14 cellular contexts compared by ENCODE assay signal in the genomic region with DNA sequence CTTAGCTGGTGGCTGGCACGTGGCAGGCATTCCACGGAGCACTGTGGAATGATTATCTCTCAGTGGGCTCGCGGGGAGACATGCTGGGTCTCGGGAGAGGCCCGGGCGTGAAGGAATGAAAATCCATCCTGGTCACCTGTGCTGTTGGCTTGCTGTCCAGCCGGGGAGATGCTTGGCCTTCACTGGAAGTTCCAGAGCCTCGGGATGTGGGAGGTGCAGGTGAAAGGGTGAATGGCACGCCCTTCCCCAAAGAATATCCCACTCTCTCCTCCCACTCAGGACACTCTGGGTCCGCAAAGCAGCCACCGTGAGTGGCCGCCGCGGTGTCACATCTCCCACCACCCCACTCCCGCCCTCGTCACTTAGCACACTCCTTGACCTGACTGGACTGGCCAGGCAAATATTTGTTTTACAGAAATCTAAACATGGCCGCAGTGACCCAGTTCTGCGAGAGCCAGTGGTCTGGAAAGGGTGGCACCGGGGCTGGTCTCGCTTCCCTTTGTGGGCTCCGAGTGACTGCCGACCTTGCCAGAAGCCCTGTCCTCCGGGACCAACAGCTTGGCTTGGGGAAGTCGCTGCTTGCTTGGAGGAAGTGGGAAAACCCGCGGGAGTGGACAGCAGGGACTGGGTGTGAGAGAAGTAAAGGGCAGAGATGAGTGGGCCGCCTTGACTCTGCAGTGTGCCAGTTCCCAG. TPM values are rescaled to one million over a fixed set of nuclear protein-coding genes. Genes with fewer than 3 reads are reported as not detected.
DNase-seq lines count a peak whose midpoint lies in the region; ATAC-seq, FAIRE-seq and TF ChIP-seq lines count a peak whose summit lies in the region.
"Had no signal": no experiment of that assay in that cellular context is flagged by ENCODE, and none has a peak within 500 bp of the region (broad histone marks: within the 10 kb centered on the region; RNA-seq: fewer than 3 reads in every experiment).

No MANE protein-coding gene starts in this region.

- WGBS in HepG2 (ENCODE audit: low lambda C conversion rate) = 17% methylated on average over 23 of the region's 28 CpGs
- 30 to 55% (median 48%) methylated on average over 18 to 28 of the region's 28 CpGs for WGBS in stomach, 5 donors

- DNase-seq in LNCaP clone FGC (ENCODE audit: low read depth) = peak; percentile 33
- DNase-seq in brain microvascular endothelial cell = no peak
- DNase-seq in HepG2 (ENCODE audit: low spot score) = peak; percentile 80
- DNase-seq in stomach = peak; percentile 90
- no peak for DNase-seq in ecto neural progenitor cell (ENCODE audit: low spot score)
- DNase-seq in COLO668 (lab: John Stamatoyannopoulos, UW; ENCODE audit: unreplicated experiment) = no peak
- DNase-seq in activated CD8-positive, alpha-beta T cell treated with anti-CD3 and anti-CD28 coated beads for 36 hours = no peak
- DNase-seq in GM12891 (ENCODE audit: insufficient read length, low spot score) = no peak
- DNase-seq: activated CD8-positive, alpha-beta memory T cell treated with anti-CD3 and anti-CD28 coated beads for 24 hours; Karpas-422; NCI-H1436; NCI-H2227 treated with DMSO at 0.1 percent for 48 hours had no signal

- TF ChIP-seq CTCF in LNCaP clone FGC (IDR thresholded peaks at IDR 0.05; ENCODE audit: control insufficient read depth, extremely low read depth, insufficient read depth) (no peak), brain microvascular endothelial cell (IDR thresholded peaks at IDR 0.05; ENCODE audit: low read depth, low read length, missing control alignments) (no peak), HepG2 (CRISPR knock-in tag; IDR thresholded peaks at IDR 0.05) (peak; percentile 6; the same call in 1 of the 2 replicates), stomach (IDR thresholded peaks at IDR 0.05) (no peak)
- no peak for TF ChIP-seq CTCF in activated CD8-positive, alpha-beta T cell treated with anti-CD3 and anti-CD28 coated beads for 36 hours (IDR thresholded peaks at IDR 0.05)

- H3K79me2 ChIP-seq in HepG2 (ENCODE audit: insufficient read depth, low read length) = peaks cover 6% of the 10 kb centered on the region

- POLR2A ChIA-PET in HepG2 (lab: Yijun Ruan, JAX) = interaction anchor here (1.2 kb wide), 1 partner anchor 76 kb away, joined by 4 read pairs; a partner anchor contains a TSS
- POLR2A ChIA-PET in activated CD8-positive, alpha-beta T cell treated with anti-CD3 and anti-CD28 coated beads for 36 hours (lab: Charles Lee) = no interaction called here

- in situ Hi-C loops in brain microvascular endothelial cell (cut with HindIII; ENCODE audit: low pct_ligation_motif_present, low sequenced_read_pairs) = no loop called here
- in situ Hi-C loops in HepG2 (cut with HindIII; ENCODE audit: extremely low pct_ligation_motif_present, low pct_unique_long_range_greater_than_20kb) = no loop called here

- H3K4me2 ChIP-seq in HepG2 (ENCODE audit: low read depth, low read length) = peak overlapping the region; percentile 54

- TF ChIP-seq POLR2A in HepG2 (IDR thresholded peaks at IDR 0.05; ENCODE audit: insufficient read depth in 1 of 2, low read depth in 2 of 2, low read length in 2 of 2) = no peak
- TF ChIP-seq POLR2A in stomach (IDR thresholded peaks at IDR 0.05) = no peak
- TF ChIP-seq POLR2A in GM12891 (IDR thresholded peaks at IDR 0.05; ENCODE audit: low read depth, low read length) = no peak

- H3K27me3 Mint-ChIP-seq in activated CD8-positive, alpha-beta T cell treated with anti-CD3 and anti-CD28 coated beads for 36 hours = no peaks in the 10 kb centered on the region

- H3K4me1 ChIP-seq in HepG2 (ENCODE audit: insufficient read depth, low read length) = peaks cover 48% of the 10 kb centered on the region
- H3K4me1 ChIP-seq in stomach = peaks cover 35 to 72% (median 61%) of the 10 kb centered on the region in 4 donors

- peaks cover 26% of the 10 kb centered on the region for H3K36me3 Mint-ChIP-seq in activated CD8-positive, alpha-beta T cell treated with anti-CD3 and anti-CD28 coated beads for 36 hours (ENCODE audit: low read depth)

- TF ChIP-seq EP300 in HepG2 (IDR thresholded peaks at IDR 0.05; ENCODE audit: low read depth in 2 of 2, low read length in 2 of 2) (peak in 1 of 2 experiments; percentile 72; a peak in 2 of 4 replicates), HepG2 (CRISPR knock-in tag; IDR thresholded peaks at IDR 0.05; ENCODE audit: borderline replicate concordance) (no peak), stomach (IDR thresholded peaks at IDR 0.05) (no peak)

- H3K9me3 ChIP-seq in HepG2 (ENCODE audit: low read length) = no peaks in the 10 kb centered on the region
- H3K9me3 ChIP-seq in stomach = no peaks in the 10 kb centered on the region

- no peak overlapping the region for H3K27ac Mint-ChIP-seq in activated CD8-positive, alpha-beta T cell treated with anti-CD3 and anti-CD28 coated beads for 36 hours

- H3K36me3 ChIP-seq in brain microvascular endothelial cell (replicated peaks) = peaks cover 66% of the 10 kb centered on the region
- H3K36me3 ChIP-seq in HepG2 (replicated peaks in 1 of 2; ENCODE audit: control insufficient read depth in 1 of 2, insufficient read depth in 2 of 2, low read length in 2 of 2) = peaks cover 24 to 54% of the 10 kb centered on the region in 2 experiments
- peaks cover 53 to 97% (median 92%) of the 10 kb centered on the region in 4 donors for H3K36me3 ChIP-seq in stomach

- peak; percentile 84 for ATAC-seq in HepG2
- ATAC-seq in activated CD8-positive, alpha-beta T cell treated with anti-CD3 and anti-CD28 coated beads for 36 hours = no peak

- peak overlapping the region; percentile 26; the same call in 1 of the 2 replicates for H3K9ac ChIP-seq in HepG2 (ENCODE audit: insufficient read depth, low read depth, low read length)

- peaks cover 6% of the 10 kb centered on the region; the same call in 1 of the 2 replicates for H4K20me1 ChIP-seq in HepG2 (ENCODE audit: insufficient read depth, low read length)

- no peaks in the 10 kb centered on the region for H3K27me3 ChIP-seq in brain microvascular endothelial cell (replicated peaks)
- H3K27me3 ChIP-seq in HepG2 (ENCODE audit: control insufficient read depth in 1 of 2, insufficient read depth in 2 of 2, low read length in 2 of 2) = no peaks in the 10 kb centered on the region
- H3K27me3 ChIP-seq in stomach = no peaks in the 10 kb centered on the region

- intact Hi-C loops in HepG2 (cut with micrococcal nuclease; ENCODE audit: unreplicated experiment) (no loop called here), stomach (cut with DNase I; ENCODE audit: low total_unique reads) (no loop called here)
- intact Hi-C loops in activated CD8-positive, alpha-beta T cell treated with anti-CD3 and anti-CD28 coated beads for 36 hours (cut with micrococcal nuclease) = no loop called here

- H3K27ac ChIP-seq in brain microvascular endothelial cell (peak overlapping the region; percentile 92), HepG2 (ENCODE audit: extremely low read length, insufficient read depth, low read length) (peak overlapping the region; percentile 60), stomach (peak overlapping the region; percentile 85 to 89 (median 86))

- peaks cover 5% of the 10 kb centered on the region for H3K4me1 Mint-ChIP-seq in activated CD8-positive, alpha-beta T cell treated with anti-CD3 and anti-CD28 coated beads for 36 hours (ENCODE audit: low read depth)

- CTCF ChIA-PET in HepG2 (lab: Yijun Ruan, JAX; ENCODE audit: low intra/inter-chr PET ratio, low total read pairs) = no interaction called here
- CTCF ChIA-PET in activated CD8-positive, alpha-beta T cell treated with anti-CD3 and anti-CD28 coated beads for 36 hours (lab: Charles Lee) = no interaction called here

- H3K9me3 Mint-ChIP-seq in activated CD8-positive, alpha-beta T cell treated with anti-CD3 and anti-CD28 coated beads for 36 hours = no peaks in the 10 kb centered on the region

- H3K4me3 ChIP-seq in LNCaP clone FGC (ENCODE audit: low read depth, low read length) (peak overlapping the region; percentile 14; the same call in 1 of the 2 replicates), brain microvascular endothelial cell (ENCODE audit: low read depth, low read length) (no peak overlapping the region), HepG2 (replicated peaks in 1 of 3; ENCODE audit: insufficient read depth in 1 of 3, low read depth in 2 of 3, low read length in 3 of 3) (peak overlapping the region in 2 of 3 experiments; percentile 10 to 42; a peak in 2 of 6 replicates), stomach (no peak overlapping the region)

- 0 out of 2 replicates have a peak, but pooled peaks have one; percentile 3 for TF ChIP-seq RAD21 in HepG2 (CRISPR knock-in tag; IDR thresholded peaks at IDR 0.05)

- no peak overlapping the region for H3K4me3 Mint-ChIP-seq in activated CD8-positive, alpha-beta T cell treated with anti-CD3 and anti-CD28 coated beads for 36 hours

- FAIRE-seq in HepG2 (lab: Jason Lieb, UNC) = peak; percentile 81
- FAIRE-seq in GM12891 (lab: Jason Lieb, UNC) = no peak
- FAIRE-seq: colon, TTC549 had no signal

- BruUV-seq in HepG2 (replicated peaks; lab: Mats Ljungman, UMichigan) = no TSS peak

- H2AFZ ChIP-seq in HepG2 (ENCODE audit: low read length) = no peak overlapping the region

RNA-seq across cellular contexts. Expression of a gene that starts 8.0 kb away (rescaled TPM):
- 25.8 and 26.6 TPM in 2 replicates for total RNA-seq in HepG2 (2016; rRNA removed; fragmentation: Illumina TruSeq; extraction: Trizol)
- 21.9 and 23.0 TPM in 2 replicates for total RNA-seq in HepG2 (2016; cell fraction: cytosol; rRNA removed; fragmentation: Illumina TruSeq; extraction: Trizol; ENCODE audit: low read depth)
- total RNA-seq in HepG2 (2016; cell fraction: insoluble cytoplasmic fraction; rRNA removed; fragmentation: Illumina TruSeq; extraction: Trizol) = 19.7 and 28.0 TPM in 2 replicates
- total RNA-seq in HepG2 (2016; cell fraction: membrane; rRNA removed; fragmentation: Illumina TruSeq; extraction: Trizol) = 28.4 and 28.6 TPM in 2 replicates
- total RNA-seq in HepG2 (2016; cell fraction: nucleus; rRNA removed; fragmentation: Illumina TruSeq; extraction: Trizol) = 19.7 and 23.4 TPM in 2 replicates
- 8.4 and 9.4 TPM in 2 replicates for polyA plus RNA-seq in HepG2 (2011; rRNA removed)
- polyA plus RNA-seq in HepG2 (2011; cell fraction: cytosol; rRNA removed) = 5.3 and 7.0 TPM in 2 replicates
- polyA plus RNA-seq in HepG2 (2011; cell fraction: nucleus; rRNA removed) = 33.2 and 42.2 TPM in 2 replicates
- 14.9 and 17.3 TPM in 2 replicates for polyA plus RNA-seq in HepG2 (2012)
- 11.8 and 12.3 TPM in 2 replicates for polyA plus RNA-seq in HepG2 (2016; cell fraction: cytosol; fragmentation: Illumina TruSeq; extraction: Trizol; ENCODE audit: low read depth)
- polyA plus RNA-seq in HepG2 (2016; cell fraction: insoluble cytoplasmic fraction; fragmentation: Illumina TruSeq; extraction: Trizol; ENCODE audit: low read depth) = 26.8 and 38.6 TPM in 2 replicates
- polyA plus RNA-seq in HepG2 (2016; cell fraction: membrane; fragmentation: Illumina TruSeq; extraction: Trizol; ENCODE audit: low read depth) = 22.3 and 23.5 TPM in 2 replicates
- polyA plus RNA-seq in HepG2 (2016; cell fraction: nucleus; fragmentation: Illumina TruSeq; extraction: Trizol; ENCODE audit: insufficient read depth, low read depth) = 52.8 and 55.7 TPM in 2 replicates
- polyA minus RNA-seq in HepG2 (2011; rRNA and poly(A)+ RNA removed; ENCODE audit: low replicate concordance) = 26.0 and 29.3 TPM in 2 replicates
- polyA minus RNA-seq in HepG2 (2011; cell fraction: cytosol; rRNA and poly(A)+ RNA removed) = 10.0 and 10.8 TPM in 2 replicates
- polyA minus RNA-seq in HepG2 (2011; cell fraction: nucleus; rRNA and poly(A)+ RNA removed) = 25.8 and 26.7 TPM in 2 replicates
- total RNA-seq in stomach = 100 to 1,000 TPM in 2 of 5 donors, 10 to 100 TPM in 3; 24.6 to 178 (median 82.1) TPM
- 10 to 100 TPM; 18.7 to 30.2 (median 24.6) TPM for polyA plus RNA-seq in stomach
- 10 to 100 TPM; 60.4 to 64.0 TPM for total RNA-seq in activated CD8-positive, alpha-beta T cell treated with anti-CD3 and anti-CD28 coated beads for 36 hours
- 21.8 TPM for polyA plus RNA-seq in GM12891 (2012; ENCODE audit: low read depth, missing spikeins)

RNA-seq across cellular contexts. Expression of a gene that starts 45.5 kb away (rescaled TPM):
- total RNA-seq in HepG2 (2016; rRNA removed; fragmentation: Illumina TruSeq; extraction: Trizol) (51.2 and 116 TPM in 2 replicates), stomach (10 to 100 TPM; 41.4 to 77.5 (median 71.3) TPM)
- total RNA-seq in HepG2 (2016; cell fraction: cytosol; rRNA removed; fragmentation: Illumina TruSeq; extraction: Trizol; ENCODE audit: low read depth) = 22.6 and 23.9 TPM in 2 replicates
- 51.8 and 121 TPM in 2 replicates for total RNA-seq in HepG2 (2016; cell fraction: insoluble cytoplasmic fraction; rRNA removed; fragmentation: Illumina TruSeq; extraction: Trizol)
- total RNA-seq in HepG2 (2016; cell fraction: membrane; rRNA removed; fragmentation: Illumina TruSeq; extraction: Trizol) = 39.4 and 44.5 TPM in 2 replicates
- 80.0 and 98.1 TPM in 2 replicates for total RNA-seq in HepG2 (2016; cell fraction: nucleus; rRNA removed; fragmentation: Illumina TruSeq; extraction: Trizol)
- polyA plus RNA-seq in HepG2 (2011; rRNA removed) (195 and 198 TPM in 2 replicates), stomach (10 to 100 TPM; 66.4 to 86.6 (median 75.3) TPM)
- 230 and 342 TPM in 2 replicates for polyA plus RNA-seq in HepG2 (2011; cell fraction: cytosol; rRNA removed)
- polyA plus RNA-seq in HepG2 (2011; cell fraction: nucleus; rRNA removed) = 115 and 125 TPM in 2 replicates
- polyA plus RNA-seq in HepG2 (2012) = 153 and 214 TPM in 2 replicates
- 30.7 and 35.4 TPM in 2 replicates for polyA plus RNA-seq in HepG2 (2016; cell fraction: cytosol; fragmentation: Illumina TruSeq; extraction: Trizol; ENCODE audit: low read depth)
- 58.1 and 61.6 TPM in 2 replicates for polyA plus RNA-seq in HepG2 (2016; cell fraction: insoluble cytoplasmic fraction; fragmentation: Illumina TruSeq; extraction: Trizol; ENCODE audit: low read depth)
- polyA plus RNA-seq in HepG2 (2016; cell fraction: membrane; fragmentation: Illumina TruSeq; extraction: Trizol; ENCODE audit: low read depth) = 39.4 and 41.3 TPM in 2 replicates
- polyA plus RNA-seq in HepG2 (2016; cell fraction: nucleus; fragmentation: Illumina TruSeq; extraction: Trizol; ENCODE audit: insufficient read depth, low read depth) = 174 and 190 TPM in 2 replicates
- polyA minus RNA-seq in HepG2 (2011; rRNA and poly(A)+ RNA removed; ENCODE audit: low replicate concordance) = 65.4 and 78.5 TPM in 2 replicates
- 53.5 and 66.5 TPM in 2 replicates for polyA minus RNA-seq in HepG2 (2011; cell fraction: cytosol; rRNA and poly(A)+ RNA removed)
- polyA minus RNA-seq in HepG2 (2011; cell fraction: nucleus; rRNA and poly(A)+ RNA removed) = 27.7 and 29.1 TPM in 2 replicates
- 10 to 100 TPM; 58.3 to 62.1 TPM for total RNA-seq in activated CD8-positive, alpha-beta T cell treated with anti-CD3 and anti-CD28 coated beads for 36 hours
- polyA plus RNA-seq in GM12891 (2012; ENCODE audit: low read depth, missing spikeins) = 85.7 TPM

Comparison
In these comparisons a context has a peak if more than half of its experiments do, and no peak if none do; other contexts are left out.
1. DNase-seq: peak in LNCaP clone FGC (single experiment), HepG2 (single experiment) and stomach (single experiment); none in brain microvascular endothelial cell (single experiment), ecto neural progenitor cell (single experiment), COLO668 (single experiment), activated CD8-positive, alpha-beta T cell treated with anti-CD3 and anti-CD28 coated beads for 36 hours (single experiment) and GM12891 (single experiment).
2. H3K4me3 ChIP-seq: peak in LNCaP clone FGC (single experiment) and HepG2 (2 of 3); none in brain microvascular endothelial cell (single experiment) and stomach (0 of 4).
3. Peak in every context shown above with its lines, with median percentiles within 50 percentile points of each other: H3K27ac ChIP-seq.